16 cellular contexts compared by ENCODE assay signal in the genomic region with DNA sequence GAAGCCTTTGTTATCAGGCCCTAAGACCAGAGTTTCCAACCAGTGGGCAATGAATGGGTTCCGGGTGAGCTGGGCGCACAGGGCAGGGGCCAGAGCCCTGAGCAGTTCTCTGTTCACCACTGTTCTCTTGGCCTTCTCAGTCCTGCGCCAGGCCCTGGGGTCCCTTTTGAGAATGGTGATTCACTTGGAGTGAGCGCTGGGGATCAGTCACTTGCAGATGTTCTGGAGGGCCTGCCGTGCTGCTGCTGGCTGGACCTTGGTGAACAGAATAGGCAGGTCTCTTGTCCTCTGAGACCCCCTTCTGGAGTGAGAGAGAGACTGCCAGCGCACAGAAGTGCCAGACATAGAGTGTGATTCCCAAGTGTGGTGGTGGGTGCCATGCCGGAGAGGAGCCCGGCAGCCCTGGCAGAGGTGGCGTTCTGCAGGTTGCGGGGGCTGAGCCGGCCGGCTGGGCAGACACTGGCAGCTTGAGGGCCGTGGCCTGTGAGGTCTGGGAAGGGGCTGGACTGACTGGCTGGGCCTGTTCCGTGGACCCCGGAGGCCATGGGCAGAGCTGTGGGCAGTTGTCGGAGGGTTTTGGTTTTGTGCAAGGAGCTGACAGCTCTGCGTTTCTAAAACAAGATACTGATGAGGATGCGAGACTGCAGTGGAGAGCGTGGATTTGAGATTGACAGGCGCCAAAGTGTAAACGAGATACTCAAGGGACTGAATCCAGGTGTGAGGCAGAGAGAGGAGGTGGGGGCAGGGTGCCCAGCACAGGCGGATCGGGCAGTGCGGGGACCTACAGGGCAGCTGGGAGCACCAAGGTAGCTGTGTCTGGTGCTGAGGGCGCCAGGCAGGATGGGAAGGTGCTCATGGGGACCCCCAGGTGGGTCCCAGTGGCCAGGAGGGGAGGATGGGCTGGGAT. TPM values are rescaled to one million over a fixed set of nuclear protein-coding genes. Genes with fewer than 3 reads are reported as not detected.
DNase-seq lines count a peak whose midpoint lies in the region; ATAC-seq and TF ChIP-seq lines count a peak whose summit lies in the region.
"Had no signal": no experiment of that assay in that cellular context is flagged by ENCODE, and none has a peak within 500 bp of the region (broad histone marks: within the 10 kb centered on the region; RNA-seq: fewer than 3 reads in every experiment).

No MANE protein-coding gene starts in this region.

- H2AFZ ChIP-seq in mammary epithelial cell (ENCODE audit: low read depth, low read length) = no peak overlapping the region

- H3K9me3 ChIP-seq in WERI-Rb-1 (ENCODE audit: severe bottlenecking) (no peaks in the 10 kb centered on the region), gastroesophageal sphincter (no peaks in the 10 kb centered on the region), mammary epithelial cell (replicated peaks; ENCODE audit: insufficient read depth, low read length) (no peaks in the 10 kb centered on the region)
- H3K9me3 ChIP-seq: BLaER1 treated with 17β-estradiol and CSF1 and Interleukin-3, amounts not matched to agents 10 nM and 100 nM had no signal

- H3K36me3 ChIP-seq in WERI-Rb-1 (no peaks in the 10 kb centered on the region; the same call in none of the 2 replicates), gastroesophageal sphincter (peaks cover 0 to 78% of the 10 kb centered on the region in 2 donors), mammary epithelial cell (ENCODE audit: insufficient read depth, low read length) (peaks cover 3% of the 10 kb centered on the region)

- DNase-seq in activated naive CD4-positive, alpha-beta T cell treated with anti-CD3 and anti-CD28 coated beads, Interleukin-2, amount 50 U/mL, for 72 hours (ENCODE audit: low spot score in 2 of 2) = no peak
- DNase-seq in activated naive CD4-positive, alpha-beta T cell treated with anti-CD3 and anti-CD28 coated beads, Interleukin-2, amount 10 ng/mL, durations not matched to agents 7 days and 5 days = no peak
- DNase-seq in WERI-Rb-1 (no peak), mammary epithelial cell (no peak), caudate nucleus (lab: John Stamatoyannopoulos, UW) (no peak)
- DNase-seq: DMS 273 treated with DMSO at 0.1 percent for 48 hours, GOT3, MM.1S, NCI-H1092 treated with DMSO at 0.1 percent for 48 hours, NCI-H1694, NCI-H2227 treated with DMSO at 0.1 percent for 48 hours, NCI-H524 had no signal

- dilution Hi-C loops in mammary epithelial cell (cut with HindIII; ENCODE audit: low sequenced_read_pairs) = no loop called here

- no peak for ATAC-seq in activated naive CD4-positive, alpha-beta T cell treated with anti-CD3 and anti-CD28 coated beads, Interleukin-2, amount 50 U/mL, for 72 hours
- no peak for ATAC-seq in gastroesophageal sphincter
- ATAC-seq in stimulated activated memory B cell treated with anti-CD40 and anti-IgM and Interleukin-4, amounts not matched to agents 10 μg/mL and 1 μg/mL and 100 μg/mL, for 72 hours = no peak
- no peak for ATAC-seq in GM21717 (IDR thresholded peaks at IDR 0.05; ENCODE audit: unreplicated experiment)

- no peaks in the 10 kb centered on the region for H3K9me3 Mint-ChIP-seq in activated naive CD4-positive, alpha-beta T cell treated with anti-CD3 and anti-CD28 coated beads, Interleukin-2, amount 50 U/mL, for 72 hours
- H3K9me3 Mint-ChIP-seq in activated naive CD4-positive, alpha-beta T cell treated with anti-CD3 and anti-CD28 coated beads, Interleukin-2, amount 10 ng/mL, durations not matched to agents 7 days and 5 days = no peaks in the 10 kb centered on the region
- no peaks in the 10 kb centered on the region for H3K9me3 Mint-ChIP-seq in stimulated activated memory B cell treated with anti-CD40 and anti-IgM and Interleukin-4, amounts not matched to agents 10 μg/mL and 1 μg/mL and 100 μg/mL, for 72 hours

- H3K79me2 ChIP-seq in mammary epithelial cell (ENCODE audit: insufficient read depth, low read length) = peaks cover 11% of the 10 kb centered on the region

- CTCF ChIA-PET in activated naive CD4-positive, alpha-beta T cell treated with anti-CD3 and anti-CD28 coated beads, Interleukin-2, amount 10 ng/mL, durations not matched to agents 7 days and 5 days (lab: Charles Lee) = no interaction called here
- CTCF ChIA-PET in mammary epithelial cell (lab: Charles Lee; ENCODE audit: low non-redundant PET) = no interaction called here

- no peak overlapping the region for H3K27ac ChIP-seq in WERI-Rb-1
- H3K27ac ChIP-seq in gastroesophageal sphincter = peak overlapping the region in 3 of 4 donors; percentile 21 to 50 (median 24)
- no peak overlapping the region for H3K27ac ChIP-seq in mammary epithelial cell (ENCODE audit: insufficient read depth, low read depth, low read length)
- no peak overlapping the region for H3K27ac ChIP-seq in caudate nucleus (ENCODE audit: low read depth, low read length)
- H3K27ac ChIP-seq: BLaER1 treated with 17β-estradiol and CSF1 and Interleukin-3, amounts not matched to agents 10 nM and 100 nM had no signal

- TF ChIP-seq EP300 in gastroesophageal sphincter (IDR thresholded peaks at IDR 0.05) = no peak

- no peak overlapping the region for H3K4me3 Mint-ChIP-seq in activated naive CD4-positive, alpha-beta T cell treated with anti-CD3 and anti-CD28 coated beads, Interleukin-2, amount 10 ng/mL, durations not matched to agents 7 days and 5 days
- H3K4me3 Mint-ChIP-seq in stimulated activated memory B cell treated with anti-CD40 and anti-IgM and Interleukin-4, amounts not matched to agents 10 μg/mL and 1 μg/mL and 100 μg/mL, for 72 hours = no peak overlapping the region

- peak overlapping the region; percentile 16 to 32 for H3K27ac Mint-ChIP-seq in activated naive CD4-positive, alpha-beta T cell treated with anti-CD3 and anti-CD28 coated beads, Interleukin-2, amount 50 U/mL, for 72 hours
- H3K27ac Mint-ChIP-seq in activated naive CD4-positive, alpha-beta T cell treated with anti-CD3 and anti-CD28 coated beads, Interleukin-2, amount 10 ng/mL, durations not matched to agents 7 days and 5 days = no peak overlapping the region
- H3K27ac Mint-ChIP-seq in stimulated activated memory B cell treated with anti-CD40 and anti-IgM and Interleukin-4, amounts not matched to agents 10 μg/mL and 1 μg/mL and 100 μg/mL, for 72 hours = peak overlapping the region; percentile 9

- H3K9ac ChIP-seq in mammary epithelial cell (ENCODE audit: insufficient read depth, low read length) = no peak overlapping the region
- H3K9ac ChIP-seq: BLaER1 treated with 17β-estradiol and CSF1 and Interleukin-3, amounts not matched to agents 10 nM and 100 nM had no signal

- intact Hi-C loops in mammary epithelial cell (cut with micrococcal nuclease) = no loop called here

- H3K36me3 Mint-ChIP-seq in activated naive CD4-positive, alpha-beta T cell treated with anti-CD3 and anti-CD28 coated beads, Interleukin-2, amount 50 U/mL, for 72 hours = no peaks in the 10 kb centered on the region
- peaks cover 2% of the 10 kb centered on the region for H3K36me3 Mint-ChIP-seq in activated naive CD4-positive, alpha-beta T cell treated with anti-CD3 and anti-CD28 coated beads, Interleukin-2, amount 10 ng/mL, durations not matched to agents 7 days and 5 days
- H3K36me3 Mint-ChIP-seq in stimulated activated memory B cell treated with anti-CD40 and anti-IgM and Interleukin-4, amounts not matched to agents 10 μg/mL and 1 μg/mL and 100 μg/mL, for 72 hours = peaks cover 60% of the 10 kb centered on the region

- H4K20me1 ChIP-seq in mammary epithelial cell (ENCODE audit: insufficient read depth, low read length) = no peaks in the 10 kb centered on the region

- TF ChIP-seq POLR2A in gastroesophageal sphincter (IDR thresholded peaks at IDR 0.05) = no peak

- no peaks in the 10 kb centered on the region for H3K27me3 Mint-ChIP-seq in activated naive CD4-positive, alpha-beta T cell treated with anti-CD3 and anti-CD28 coated beads, Interleukin-2, amount 10 ng/mL, durations not matched to agents 7 days and 5 days
- no peaks in the 10 kb centered on the region for H3K27me3 Mint-ChIP-seq in stimulated activated memory B cell treated with anti-CD40 and anti-IgM and Interleukin-4, amounts not matched to agents 10 μg/mL and 1 μg/mL and 100 μg/mL, for 72 hours

- peaks cover 3% of the 10 kb centered on the region for H3K4me1 Mint-ChIP-seq in activated naive CD4-positive, alpha-beta T cell treated with anti-CD3 and anti-CD28 coated beads, Interleukin-2, amount 10 ng/mL, durations not matched to agents 7 days and 5 days
- peaks cover 33% of the 10 kb centered on the region for H3K4me1 Mint-ChIP-seq in stimulated activated memory B cell treated with anti-CD40 and anti-IgM and Interleukin-4, amounts not matched to agents 10 μg/mL and 1 μg/mL and 100 μg/mL, for 72 hours

- H3K4me2 ChIP-seq in mammary epithelial cell (ENCODE audit: insufficient read depth, low read depth, low read length) = no peak overlapping the region
- H3K4me2 ChIP-seq: BLaER1 treated with 17β-estradiol and CSF1 and Interleukin-3, amounts not matched to agents 10 nM and 100 nM had no signal

- BruUV-seq in mammary epithelial cell (replicated peaks; lab: Mats Ljungman, UMichigan) = no TSS peak

- 0 out of 2 replicates have a peak, but pooled peaks have one; percentile 10 for TF ChIP-seq CTCF in WERI-Rb-1 (IDR thresholded peaks at IDR 0.05; ENCODE audit: low read depth, low read length)
- no peak for TF ChIP-seq CTCF in gastroesophageal sphincter (IDR thresholded peaks at IDR 0.05)
- no peak for TF ChIP-seq CTCF in mammary epithelial cell (conservative IDR thresholded peaks at IDR 0.05 in 1 of 2, IDR thresholded peaks at IDR 0.05 in 1 of 2; ENCODE audit: extremely low read depth in 1 of 2, insufficient read depth in 1 of 2, low read depth in 1 of 2, low read length in 2 of 2)

- no peaks in the 10 kb centered on the region for H3K27me3 ChIP-seq in WERI-Rb-1 (ENCODE audit: insufficient read depth, low read depth, severe bottlenecking)
- no peaks in the 10 kb centered on the region for H3K27me3 ChIP-seq in gastroesophageal sphincter
- no peaks in the 10 kb centered on the region for H3K27me3 ChIP-seq in mammary epithelial cell (ENCODE audit: insufficient read depth, low read length)
- H3K27me3 ChIP-seq: BLaER1 treated with 17β-estradiol and CSF1 and Interleukin-3, amounts not matched to agents 10 nM and 100 nM had no signal

- H3K4me3 ChIP-seq in WERI-Rb-1 (ENCODE audit: low read depth, low read length) = no peak overlapping the region
- no peak overlapping the region for H3K4me3 ChIP-seq in gastroesophageal sphincter
- H3K4me3 ChIP-seq in mammary epithelial cell (replicated peaks in 1 of 3; ENCODE audit: insufficient read depth in 1 of 3, low read depth in 2 of 3, low read length in 3 of 3) = no peak overlapping the region
- H3K4me3 ChIP-seq: BLaER1 treated with 17β-estradiol and CSF1 and Interleukin-3, amounts not matched to agents 10 nM and 100 nM had no signal

- H3K4me1 ChIP-seq in gastroesophageal sphincter = peaks cover 0 to 89% (median 17%) of the 10 kb centered on the region in 3 donors
- H3K4me1 ChIP-seq in mammary epithelial cell (ENCODE audit: insufficient read depth, low read length) = no peaks in the 10 kb centered on the region

- 53 to 85% methylated on average over 3 to 11 of the region's 25 CpGs for WGBS in gastroesophageal sphincter (ENCODE audit: low coverage in 1 of 2), 2 donors
- 96% methylated on average over 22 of the region's 25 CpGs for WGBS in mammary epithelial cell (ENCODE audit: low coverage, missing lambda C conversion rate)

- in situ Hi-C loops in mammary epithelial cell (cut with MboI; ENCODE audit: low sequenced_read_pairs in 2 of 2) = no loop called here

RNA-seq across cellular contexts. Expression of a gene that starts 12.3 kb away (rescaled TPM):
- total RNA-seq in activated naive CD4-positive, alpha-beta T cell treated with anti-CD3 and anti-CD28 coated beads, Interleukin-2, amount 50 U/mL, for 72 hours = 10 to 100 TPM in 1 of 2 donors, 1 to 10 TPM in 1; 8.7 to 13.9 TPM
- total RNA-seq in gastroesophageal sphincter = 10 to 100 TPM; 16.8 to 33.8 (median 28.3) TPM
- 10 to 100 TPM; 12.7 to 16.1 TPM for total RNA-seq in mammary epithelial cell
- polyA plus RNA-seq in mammary epithelial cell = 10.7 TPM
- 12.0 TPM for polyA minus RNA-seq in mammary epithelial cell

RNA-seq across cellular contexts. Expression of a gene that starts 48.0 kb away (rescaled TPM):
- total RNA-seq in activated naive CD4-positive, alpha-beta T cell treated with anti-CD3 and anti-CD28 coated beads, Interleukin-2, amount 50 U/mL, for 72 hours = not detected
- total RNA-seq in gastroesophageal sphincter (100 to 1,000 TPM in 3 of 4 donors, 10 to 100 TPM in 1; 88.9 to 213 (median 165) TPM), mammary epithelial cell (under 1 TPM in 1 of 2 donors, not detected in 1; 0.33 TPM)
- polyA plus RNA-seq in mammary epithelial cell = 0.08 TPM
- 2.3 TPM for polyA minus RNA-seq in mammary epithelial cell

Comparison
In these comparisons a context has a peak if more than half of its experiments do, and no peak if none do; other contexts are left out.
1. H3K27ac ChIP-seq: peak in gastroesophageal sphincter (3 of 4); none in WERI-Rb-1 (single experiment), mammary epithelial cell (single experiment) and caudate nucleus (single experiment).
2. RNA of a gene that starts 48.0 kb away (total RNA-seq): 88.9 to 213 TPM in gastroesophageal sphincter; 0.33 TPM in mammary epithelial cell and not detected in activated naive CD4-positive, alpha-beta T cell treated with anti-CD3 and anti-CD28 coated beads, Interleukin-2, amount 50 U/mL, for 72 hours; every median in the first group is over 10 times any median in the second.